24 cellular contexts compared by ENCODE assay signal in the genomic region with DNA sequence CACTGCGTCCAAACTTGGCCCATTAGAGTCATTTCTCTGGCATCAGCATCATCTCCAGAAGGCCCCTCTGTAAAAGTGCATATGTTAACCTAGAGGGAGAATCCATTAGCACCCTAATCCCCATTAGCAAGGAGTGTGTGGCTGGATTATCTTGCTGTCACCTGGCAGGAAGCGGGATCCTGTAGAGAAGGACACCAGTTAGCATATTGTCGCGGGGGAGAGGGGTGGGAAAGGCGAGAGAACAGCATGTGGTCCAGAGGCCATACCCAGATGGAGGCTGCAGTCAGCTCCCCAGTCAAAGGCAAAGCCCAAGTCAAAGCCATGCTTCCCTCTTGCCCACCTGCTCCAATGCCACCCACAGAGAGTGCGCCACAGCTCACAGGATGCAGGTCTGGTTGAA.
"Had no signal": no experiment of that assay in that cellular context is flagged by ENCODE, and none has a peak within 500 bp of the region (broad histone marks: within the 10 kb centered on the region; RNA-seq: fewer than 3 reads in every experiment).

No MANE protein-coding gene starts in this region.

- ATAC-seq: body of pancreas; natural killer cell; stimulated activated naive CD8-positive, alpha-beta T cell treated with anti-CD3 and anti-CD28 coated beads, Interleukin-15, Interleukin-2, amounts not matched to agents 100 U/mL and 50 U/mL, for 24 hours; upper lobe of right lung had no signal

- H3K27ac ChIP-seq: body of pancreas, cardiac muscle cell, hepatocyte, left ventricle myocardium inferior, prostate gland, right atrium auricular region, spleen, thyroid gland, upper lobe of right lung had no signal

- H3K4me3 Mint-ChIP-seq: activated CD4-positive, alpha-beta T cell treated with anti-CD3 and anti-CD28 coated beads, Interleukin-2, amount 10 ng/mL, durations not matched to agents 7 days and 5 days; activated naive CD4-positive, alpha-beta T cell treated with anti-CD3 and anti-CD28 coated beads, Interleukin-2, amount 50 U/mL, for 24 hours; dendritic cell treated with granulocyte-macrophage colony-stimulating factor and Interleukin-4, amounts not matched to agents 40 ng/mL and 50 ng/mL, for 4 days; natural killer cell had no signal

- H3K9me3 Mint-ChIP-seq: activated CD4-positive, alpha-beta T cell treated with anti-CD3 and anti-CD28 coated beads, Interleukin-2, amount 10 ng/mL, durations not matched to agents 7 days and 5 days; activated naive CD4-positive, alpha-beta T cell treated with anti-CD3 and anti-CD28 coated beads, Interleukin-2, amount 50 U/mL, for 24 hours; dendritic cell treated with granulocyte-macrophage colony-stimulating factor and Interleukin-4, amounts not matched to agents 40 ng/mL and 50 ng/mL, for 4 days; natural killer cell had no signal

- H3K9me3 ChIP-seq: body of pancreas, left ventricle myocardium inferior, prostate gland, right atrium auricular region, spleen, thyroid gland, upper lobe of right lung had no signal

- H3K4me1 Mint-ChIP-seq: activated CD4-positive, alpha-beta T cell treated with anti-CD3 and anti-CD28 coated beads, Interleukin-2, amount 10 ng/mL, durations not matched to agents 7 days and 5 days; activated naive CD4-positive, alpha-beta T cell treated with anti-CD3 and anti-CD28 coated beads, Interleukin-2, amount 50 U/mL, for 24 hours; natural killer cell had no signal

- DNase-seq: activated CD4-positive, alpha-beta T cell treated with anti-CD3 and anti-CD28 coated beads, Interleukin-2, amount 10 ng/mL, durations not matched to agents 7 days and 5 days; activated CD4-positive, CD25-positive, alpha-beta regulatory T cell treated with anti-CD3 and anti-CD28 coated beads, Interleukin-2, amount 50 U/mL, for 72 hours; activated gamma-delta T cell treated with Interleukin-2 at 50 U/mL for 16 hours; activated T-cell treated with anti-CD3 and anti-CD28 coated beads, Interleukin-2, amount 50 U/mL, for 1 hour; anterior cingulate cortex; body of pancreas; effector CD4-positive, alpha-beta T cell; foreskin melanocyte; left ventricle myocardium inferior; mammary epithelial cell; midbrain; natural killer cell; spleen; stimulated activated CD4-positive, alpha-beta T cell treated with anti-CD3 and anti-CD28 coated beads, Interleukin-4, amount 100 ng/mL, for 24 hours; stimulated activated naive CD8-positive, alpha-beta T cell treated with anti-CD3 and anti-CD28 coated beads, Interleukin-15, Interleukin-2, amounts not matched to agents 100 U/mL and 50 U/mL, for 24 hours; substantia nigra; thyroid gland; upper lobe of right lung had no signal

- H3K36me3 Mint-ChIP-seq: activated naive CD4-positive, alpha-beta T cell treated with anti-CD3 and anti-CD28 coated beads, Interleukin-2, amount 50 U/mL, for 24 hours; natural killer cell had no signal

- H3K27ac Mint-ChIP-seq: activated CD4-positive, alpha-beta T cell treated with anti-CD3 and anti-CD28 coated beads, Interleukin-2, amount 10 ng/mL, durations not matched to agents 7 days and 5 days; activated naive CD4-positive, alpha-beta T cell treated with anti-CD3 and anti-CD28 coated beads, Interleukin-2, amount 50 U/mL, for 24 hours; dendritic cell treated with granulocyte-macrophage colony-stimulating factor and Interleukin-4, amounts not matched to agents 40 ng/mL and 50 ng/mL, for 4 days; natural killer cell had no signal

- H3K4me1 ChIP-seq: body of pancreas, left ventricle myocardium inferior, prostate gland, right atrium auricular region, spleen, thyroid gland, upper lobe of right lung had no signal

- H3K4me3 ChIP-seq: body of pancreas, cardiac muscle cell, hepatocyte, left ventricle myocardium inferior, prostate gland, right atrium auricular region, spleen, thyroid gland, upper lobe of right lung had no signal

- H3K36me3 ChIP-seq: cardiac muscle cell, left ventricle myocardium inferior, prostate gland, right atrium auricular region, spleen, thyroid gland, upper lobe of right lung had no signal

- H3K27me3 ChIP-seq: body of pancreas, right atrium auricular region, thyroid gland had no signal
